In genomic region chr16:86205521-86206245, GRCh38 we compare ENCODE assay signal across 28 cellular contexts.
"Had no signal": no experiment of that assay in that cellular context is flagged by ENCODE, and none has a peak within 500 bp of the region (broad histone marks: within the 10 kb centered on the region; RNA-seq: fewer than 3 reads in every experiment).

No MANE protein-coding gene starts in this region.

- ATAC-seq: gastrocnemius medialis; heart left ventricle; left ventricle myocardium superior; lower lobe of right lung; naive thymus-derived CD4-positive, alpha-beta T cell; stimulated activated effector memory CD8-positive, alpha-beta T cell treated with anti-CD3 and anti-CD28 coated beads, Interleukin-12 subunit alpha, Interleukin-12 subunit beta, amount 100 ng/mL, for 72 hours had no signal

- H3K9me3 Mint-ChIP-seq: immature natural killer cell; memory B cell; naive thymus-derived CD4-positive, alpha-beta T cell; nephron; stimulated activated effector memory CD8-positive, alpha-beta T cell treated with anti-CD3 and anti-CD28 coated beads, Interleukin-12 subunit alpha, Interleukin-12 subunit beta, amount 100 ng/mL, for 72 hours had no signal

- H3K4me1 Mint-ChIP-seq: immature natural killer cell; memory B cell; naive thymus-derived CD4-positive, alpha-beta T cell; nephron; stimulated activated effector memory CD8-positive, alpha-beta T cell treated with anti-CD3 and anti-CD28 coated beads, Interleukin-12 subunit alpha, Interleukin-12 subunit beta, amount 100 ng/mL, for 72 hours had no signal

- H3K9me3 ChIP-seq: gastrocnemius medialis, heart left ventricle, lower lobe of right lung, stomach, thyroid gland, vagina had no signal

- H3K36me3 Mint-ChIP-seq: immature natural killer cell; memory B cell; naive thymus-derived CD4-positive, alpha-beta T cell; stimulated activated effector memory CD8-positive, alpha-beta T cell treated with anti-CD3 and anti-CD28 coated beads, Interleukin-12 subunit alpha, Interleukin-12 subunit beta, amount 100 ng/mL, for 72 hours had no signal

- H3K27me3 ChIP-seq: thyroid gland, vagina had no signal

- H3K36me3 ChIP-seq: gastrocnemius medialis, heart left ventricle, lower lobe of right lung, stomach, thyroid gland, vagina had no signal

- H3K27ac ChIP-seq: dorsolateral prefrontal cortex, gastrocnemius medialis, heart left ventricle, lower lobe of right lung, parathyroid adenoma, skin epidermis, stomach, thyroid gland, vagina had no signal

- H3K4me3 ChIP-seq: dorsolateral prefrontal cortex, gastrocnemius medialis, heart left ventricle, lower lobe of right lung, skin epidermis, stomach, thyroid gland, vagina had no signal

- H3K4me3 Mint-ChIP-seq: immature natural killer cell; memory B cell; naive thymus-derived CD4-positive, alpha-beta T cell; nephron; stimulated activated effector memory CD8-positive, alpha-beta T cell treated with anti-CD3 and anti-CD28 coated beads, Interleukin-12 subunit alpha, Interleukin-12 subunit beta, amount 100 ng/mL, for 72 hours had no signal

- H3K27ac Mint-ChIP-seq: immature natural killer cell; memory B cell; naive thymus-derived CD4-positive, alpha-beta T cell; nephron; progenitor cell of endocrine pancreas; stimulated activated effector memory CD8-positive, alpha-beta T cell treated with anti-CD3 and anti-CD28 coated beads, Interleukin-12 subunit alpha, Interleukin-12 subunit beta, amount 100 ng/mL, for 72 hours had no signal

- DNase-seq: central memory CD4-positive, alpha-beta T cell; effector CD4-positive, alpha-beta T cell; foreskin fibroblast; gastrocnemius medialis; heart left ventricle; hippocampal formation; immature natural killer cell; islet precursor cell; kidney glomerular epithelial cell; left ventricle myocardium superior; lower lobe of right lung; midbrain; naive thymus-derived CD4-positive, alpha-beta T cell; stimulated activated CD4-positive, alpha-beta T cell treated with anti-CD3 and anti-CD28 coated beads, Interleukin-12 subunit alpha, Interleukin-12 subunit beta, amount 100 ng/mL, for 4 hours; stimulated activated CD4-positive, alpha-beta T cell treated with anti-CD3 and anti-CD28 coated beads, Interleukin-2, amount 100 ng/mL, for 24 hours; stimulated activated CD4-positive, alpha-beta T cell treated with anti-CD3 and anti-CD28 coated beads, Interleukin-4, amount 100 ng/mL, for 24 hours; stimulated activated naive CD4-positive, alpha-beta T cell treated with Interleukin-2 at 50 U/mL for 16 hours; stomach; thyroid gland; trophoblast cell had no signal
